17 cellular contexts compared by ENCODE assay signal in genomic region chr4:56640907-56641493, GRCh38. TPM values are rescaled to one million over a fixed set of nuclear protein-coding genes. Genes with fewer than 3 reads are reported as not detected.
DNase-seq lines count a peak whose midpoint lies in the region; ATAC-seq and TF ChIP-seq lines count a peak whose summit lies in the region.
"Had no signal": no experiment of that assay in that cellular context is flagged by ENCODE, and none has a peak within 500 bp of the region (broad histone marks: within the 10 kb centered on the region; RNA-seq: fewer than 3 reads in every experiment).

No MANE protein-coding gene starts in this region.

- no peaks in the 10 kb centered on the region for H3K27me3 Mint-ChIP-seq in neural progenitor cell (ENCODE audit: insufficient read depth, low read depth)
- H3K27me3 Mint-ChIP-seq: activated B cell treated with CpG ODN at 0.5 μM for 24 hours; naive thymus-derived CD8-positive, alpha-beta T cell; stimulated activated memory B cell treated with anti-CD40 and anti-IgM and Interleukin-4, amounts not matched to agents 10 μg/mL and 1 μg/mL and 100 μg/mL, for 72 hours; T-cell had no signal

- TF ChIP-seq POLR2A in HCT116 (IDR thresholded peaks at IDR 0.05; ENCODE audit: borderline replicate concordance, extremely low read depth, insufficient read depth, insufficient read length), result no peak
- no peak for TF ChIP-seq POLR2A in right lobe of liver (IDR thresholded peaks at IDR 0.05)
- TF ChIP-seq POLR2A in suprapubic skin (IDR thresholded peaks at IDR 0.05), result no peak

- H3K4me1 ChIP-seq in HCT116 (ENCODE audit: control insufficient read depth in 1 of 2, insufficient read depth in 2 of 2, low read length in 2 of 2) (peaks cover 19 to 55% of the 10 kb centered on the region in 2 experiments), PC-9 (replicated peaks; ENCODE audit: insufficient read depth) (peaks cover 23% of the 10 kb centered on the region), neural progenitor cell (no peaks in the 10 kb centered on the region), right lobe of liver (no peaks in the 10 kb centered on the region), suprapubic skin (peaks cover 18% of the 10 kb centered on the region)

- peak overlapping the region; percentile 82; the same call in 1 of the 2 replicates for H3K27ac ChIP-seq in HCT116 (ENCODE audit: low read depth, low read length)
- H3K27ac ChIP-seq in PC-9, result peak overlapping the region; percentile 98
- peak overlapping the region in 35 of 59 donors; percentile 2 to 85 (median 51) for H3K27ac ChIP-seq in dorsolateral prefrontal cortex
- no peak overlapping the region for H3K27ac ChIP-seq in neural progenitor cell
- no peak overlapping the region for H3K27ac ChIP-seq in right lobe of liver
- H3K27ac ChIP-seq in suprapubic skin, result no peak overlapping the region
- H3K27ac ChIP-seq: C4-2B had no signal

- CTCF ChIA-PET in HCT116 (lab: Charles Lee), result interaction anchor here (0.7 to 3.2 kb wide), 4 partner anchors 9 to 22 kb away, joined by 3 to 17 read pairs (median 4); no protein-coding TSS in a partner anchor
- CTCF ChIA-PET in PC-9 (lab: Charles Lee), result interaction anchor here (0.6 kb wide), 3 partner anchors 14 to 239 kb away, joined by 3 to 11 read pairs (median 4); no protein-coding TSS in a partner anchor

- H3K9ac ChIP-seq in HCT116 (ENCODE audit: low read length) (peak overlapping the region; percentile 49), neural progenitor cell (no peak overlapping the region)

- H3K4me3 ChIP-seq in HCT116 (replicated peaks in 1 of 2; ENCODE audit: low read depth in 1 of 2, low read length in 2 of 2) (no peak overlapping the region; a peak in 1 of 4 replicates), PC-9 (no peak overlapping the region), dorsolateral prefrontal cortex (no peak overlapping the region), neural progenitor cell (no peak overlapping the region), right lobe of liver (no peak overlapping the region), suprapubic skin (no peak overlapping the region)

- TF ChIP-seq EP300 in suprapubic skin (IDR thresholded peaks at IDR 0.05), result no peak

- H2AFZ ChIP-seq in HCT116 (ENCODE audit: low read depth, low read length, poor library complexity, severe bottlenecking) (peak overlapping the region; percentile 4), PC-9 (no peak overlapping the region), neural progenitor cell (replicated peaks) (peak overlapping the region; percentile 15)

- H3K36me3 ChIP-seq in HCT116 (ENCODE audit: control insufficient read depth in 1 of 2, insufficient read depth in 2 of 2, low read length in 2 of 2) (no peaks in the 10 kb centered on the region), PC-9 (ENCODE audit: low read depth) (no peaks in the 10 kb centered on the region), neural progenitor cell (no peaks in the 10 kb centered on the region), right lobe of liver (no peaks in the 10 kb centered on the region), suprapubic skin (no peaks in the 10 kb centered on the region)

- RAD21 ChIA-PET in HCT116 (lab: Charles Lee; ENCODE audit: low non-redundant PET in 1 of 2, low total read pairs in 2 of 2, uncharacterized antibody in 2 of 2, unreplicated experiment in 2 of 2), result interaction anchor here in 1 of 2 experiments (0.7 to 1.0 kb wide), 2 partner anchors 9 to 71 kb away, joined by 3 to 4 read pairs; no protein-coding TSS in a partner anchor

- intact Hi-C loops in HCT116 (cut with micrococcal nuclease), result no loop called here
- intact Hi-C loops in PC-9 (cut with micrococcal nuclease; ENCODE audit: unreplicated experiment), result no loop called here
- intact Hi-C loops in dorsolateral prefrontal cortex (cut with DNase I), result loop anchor here in 1 of 2 donors (2.0 kb wide), 1 partner anchor 16 kb away; no protein-coding TSS in a partner anchor
- intact Hi-C loops in right lobe of liver (cut with DNase I), result no loop called here

- POLR2A ChIA-PET in HCT116 (lab: Charles Lee) (interaction anchor here (0.6 to 1.4 kb wide), 7 partner anchors 10 to 158 kb away, joined by 3 to 6 read pairs (median 3); no protein-coding TSS in a partner anchor), PC-9 (lab: Charles Lee; ENCODE audit: unreplicated experiment) (interaction anchor here (0.6 to 0.7 kb wide), 7 partner anchors 9 to 348 kb away, joined by 3 to 14 read pairs (median 9); no protein-coding TSS in a partner anchor)

- H3K9me2 ChIP-seq in HCT116 (ENCODE audit: insufficient read depth) (no peaks in the 10 kb centered on the region), PC-9 (ENCODE audit: insufficient read depth) (no peaks in the 10 kb centered on the region)

- DNase-seq in HCT116 (ENCODE audit: low read depth, low spot score), result peak; percentile 8
- peak; percentile 11 to 46 for DNase-seq in PC-9
- no peak for DNase-seq in dorsolateral prefrontal cortex
- no peak for DNase-seq in neural progenitor cell (ENCODE audit: low spot score)
- DNase-seq in right lobe of liver, result no peak
- DNase-seq in suprapubic skin (ENCODE audit: low spot score in 2 of 2), result no peak
- no peak for DNase-seq in hepatic stellate cell (ENCODE audit: low spot score)
- DNase-seq: activated B cell treated with CpG ODN at 0.5 μM for 24 hours; H9; naive thymus-derived CD8-positive, alpha-beta T cell; NCI-H2107; NCI-H774; stimulated activated CD4-positive, alpha-beta T cell treated with anti-CD3 and anti-CD28 coated beads, Interleukin-4, amount 100 ng/mL, for 1 hour; T-cell had no signal

- no peak overlapping the region for H3K4me3 Mint-ChIP-seq in neural progenitor cell
- H3K4me3 Mint-ChIP-seq: activated B cell treated with CpG ODN at 0.5 μM for 24 hours; H9; naive thymus-derived CD8-positive, alpha-beta T cell; stimulated activated memory B cell treated with anti-CD40 and anti-IgM and Interleukin-4, amounts not matched to agents 10 μg/mL and 1 μg/mL and 100 μg/mL, for 72 hours; T-cell had no signal

- no peaks in the 10 kb centered on the region for H4K20me1 ChIP-seq in HCT116 (ENCODE audit: insufficient read depth)
- no peaks in the 10 kb centered on the region for H4K20me1 ChIP-seq in PC-9 (ENCODE audit: insufficient read depth)
- no peaks in the 10 kb centered on the region for H4K20me1 ChIP-seq in neural progenitor cell (ENCODE audit: low read depth)

- H3K79me2 ChIP-seq in HCT116 (ENCODE audit: insufficient read depth, low read length) (no peaks in the 10 kb centered on the region), PC-9 (ENCODE audit: low read depth) (no peaks in the 10 kb centered on the region), neural progenitor cell (ENCODE audit: low read depth) (no peaks in the 10 kb centered on the region)

- ATAC-seq in HCT116 (peak; percentile 29), right lobe of liver (no peak)
- ATAC-seq: naive thymus-derived CD8-positive, alpha-beta T cell; stimulated activated memory B cell treated with anti-CD40 and anti-IgM and Interleukin-4, amounts not matched to agents 10 μg/mL and 1 μg/mL and 100 μg/mL, for 72 hours; T-cell had no signal

- TF ChIP-seq CTCF in HCT116 (IDR thresholded peaks at IDR 0.05 in 2 of 3, conservative IDR thresholded peaks at IDR 0.05 in 1 of 3; ENCODE audit: borderline replicate concordance in 1 of 3, insufficient read depth in 1 of 3, low read depth in 2 of 3, low read length in 2 of 3) (no peak), PC-9 (conservative IDR thresholded peaks at IDR 0.05) (no peak), dorsolateral prefrontal cortex (IDR thresholded peaks at IDR 0.05 in 54 of 56, conservative IDR thresholded peaks at IDR 0.05 in 2 of 56; ENCODE audit: low read depth in 1 of 56, partially characterized antibody in 56 of 56) (no peak), neural progenitor cell (IDR thresholded peaks at IDR 0.05) (no peak), right lobe of liver (IDR thresholded peaks at IDR 0.05) (no peak), suprapubic skin (IDR thresholded peaks at IDR 0.05) (no peak)

- 40% methylated on average over 2 of the region's 2 CpGs for WGBS in right lobe of liver (ENCODE audit: insufficient coverage, low coverage, low lambda C conversion rate, missing lambda C conversion rate)
- WGBS in suprapubic skin, result 47% methylated on average over 2 of the region's 2 CpGs

- no peak overlapping the region for H3K27ac Mint-ChIP-seq in neural progenitor cell
- H3K27ac Mint-ChIP-seq: activated B cell treated with CpG ODN at 0.5 μM for 24 hours; H9; stimulated activated memory B cell treated with anti-CD40 and anti-IgM and Interleukin-4, amounts not matched to agents 10 μg/mL and 1 μg/mL and 100 μg/mL, for 72 hours; T-cell had no signal

- H3K36me3 Mint-ChIP-seq in neural progenitor cell, result peaks cover under 1% of the 10 kb centered on the region
- H3K36me3 Mint-ChIP-seq: stimulated activated memory B cell treated with anti-CD40 and anti-IgM and Interleukin-4, amounts not matched to agents 10 μg/mL and 1 μg/mL and 100 μg/mL, for 72 hours had no signal

- H3K27me3 ChIP-seq in HCT116 (ENCODE audit: insufficient read depth, low read length), result no peaks in the 10 kb centered on the region
- H3K27me3 ChIP-seq in PC-9 (ENCODE audit: insufficient read depth, low read depth), result no peaks in the 10 kb centered on the region
- no peaks in the 10 kb centered on the region for H3K27me3 ChIP-seq in dorsolateral prefrontal cortex
- no peaks in the 10 kb centered on the region for H3K27me3 ChIP-seq in neural progenitor cell
- no peaks in the 10 kb centered on the region for H3K27me3 ChIP-seq in right lobe of liver
- no peaks in the 10 kb centered on the region for H3K27me3 ChIP-seq in suprapubic skin

- peaks cover 2% of the 10 kb centered on the region for H3K4me1 Mint-ChIP-seq in neural progenitor cell
- H3K4me1 Mint-ChIP-seq: activated B cell treated with CpG ODN at 0.5 μM for 24 hours; stimulated activated memory B cell treated with anti-CD40 and anti-IgM and Interleukin-4, amounts not matched to agents 10 μg/mL and 1 μg/mL and 100 μg/mL, for 72 hours had no signal

- TF ChIP-seq RAD21 in HCT116 (IDR thresholded peaks at IDR 0.05; ENCODE audit: low read depth), result no peak

- H3K4me2 ChIP-seq in HCT116 (ENCODE audit: low read length) (peak overlapping the region; percentile 58), PC-9 (peak overlapping the region; percentile 49), neural progenitor cell (no peak overlapping the region)

- BruUV-seq in HCT116 (replicated peaks; lab: Mats Ljungman, UMichigan) (no TSS peak), PC-9 (replicated peaks; lab: Mats Ljungman, UMichigan) (no TSS peak)

- H3F3A ChIP-seq in PC-9 (ENCODE audit: insufficient read depth, low read depth) (peaks cover 19% of the 10 kb centered on the region), neural progenitor cell (ENCODE audit: low read depth) (no peaks in the 10 kb centered on the region)

- peaks cover under 1% of the 10 kb centered on the region for H3K9me3 Mint-ChIP-seq in neural progenitor cell

- no peaks in the 10 kb centered on the region; a peak in 1 of 4 replicates for H3K9me3 ChIP-seq in HCT116 (ENCODE audit: control insufficient read depth in 1 of 2, insufficient read depth in 1 of 2, low read depth in 1 of 2, low read length in 2 of 2)
- H3K9me3 ChIP-seq in PC-9 (ENCODE audit: insufficient read depth, low read depth), result no peaks in the 10 kb centered on the region
- H3K9me3 ChIP-seq in neural progenitor cell (ENCODE audit: low read depth), result no peaks in the 10 kb centered on the region
- H3K9me3 ChIP-seq in right lobe of liver, result no peaks in the 10 kb centered on the region
- H3K9me3 ChIP-seq in suprapubic skin, result peaks cover under 1% of the 10 kb centered on the region

RNA-seq across cellular contexts. Expression of gene HOPX, which starts 40.1 kb away (rescaled TPM):
- total RNA-seq in HCT116 (2021; ENCODE audit: unreplicated experiment) (0.42 TPM), PC-9 (2021) (0.98 and 1.0 TPM in 2 replicates), dorsolateral prefrontal cortex (100 to 1,000 TPM in 93 of 120 experiments, 10 to 100 TPM in 27; 30.4 to 251 (median 125) TPM), neural progenitor cell (ENCODE audit: low replicate concordance) (2.6 and 2.8 TPM in 2 replicates), right lobe of liver (under 1 TPM in 3 of 6 experiments, not detected in 3; 0.27 to 0.80 (median 0.42) TPM), suprapubic skin (1,000 to 10,000 TPM in 3 of 4 donors, 100 to 1,000 TPM in 1; 405 to 1,883 (median 1,516) TPM)
- not detected in 2 replicates for polyA plus RNA-seq in HCT116 (2012)
- total RNA-seq: Daoy, H9 had no signal

Comparison
In these comparisons a context has a peak if more than half of its experiments do, and no peak if none do; other contexts are left out.
1. DNase-seq: peak in HCT116 (single experiment) and PC-9 (2 of 2); none in dorsolateral prefrontal cortex (0 of 10), neural progenitor cell (single experiment), right lobe of liver (0 of 3), suprapubic skin (0 of 2) and hepatic stellate cell (single experiment).
2. H3K27ac ChIP-seq: peak in HCT116 (single experiment), PC-9 (single experiment) and dorsolateral prefrontal cortex (35 of 59); none in neural progenitor cell (single experiment), right lobe of liver (0 of 3) and suprapubic skin (single experiment).